8 cellular contexts compared by ENCODE assay signal in the genomic region with DNA sequence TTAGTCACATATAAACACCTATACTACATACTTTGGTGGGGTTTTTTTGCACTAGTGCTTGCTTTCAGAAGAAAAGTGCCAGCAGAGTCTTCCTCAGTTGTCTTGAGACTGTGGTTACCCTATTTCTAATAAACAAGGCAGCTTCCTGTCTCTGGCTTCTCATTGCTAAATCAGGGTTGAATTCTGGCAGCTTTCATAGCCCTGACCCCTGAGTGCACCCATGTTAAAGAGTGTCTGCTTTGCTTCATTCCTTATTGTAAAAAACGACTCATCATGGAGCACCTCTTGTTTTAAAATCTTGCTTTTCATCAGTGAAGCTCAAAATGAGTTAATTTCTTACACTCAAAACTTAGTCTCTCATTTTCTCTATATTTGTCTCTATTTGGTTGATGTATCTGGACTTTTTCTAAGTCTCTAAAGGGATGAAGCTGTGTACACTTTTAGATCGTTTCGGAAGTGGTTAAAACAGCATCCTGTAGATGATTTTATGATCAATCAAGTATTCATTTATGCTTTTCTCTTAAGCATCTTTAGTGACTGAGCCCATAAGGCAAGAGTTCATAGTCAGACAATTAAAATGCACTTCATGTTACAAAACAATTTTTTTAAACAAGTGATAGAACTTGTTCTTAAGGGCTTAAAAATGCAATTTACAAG.
DNase-seq lines count a peak whose midpoint lies in the region; ATAC-seq and TF ChIP-seq lines count a peak whose summit lies in the region.

No MANE protein-coding gene starts in this region.

- POLR2A ChIA-PET in activated naive CD8-positive, alpha-beta T cell treated with anti-CD3 and anti-CD28 coated beads, Interleukin-2, amount 10 ng/mL, durations not matched to agents 7 days and 5 days (lab: Charles Lee): interaction anchor here (0.6 to 2.8 kb wide), 8 partner anchors 8 to 226 kb away, joined by 3 to 33 read pairs (median 4); a partner anchor contains a TSS

- H3K27ac Mint-ChIP-seq in activated naive CD8-positive, alpha-beta T cell treated with anti-CD3 and anti-CD28 coated beads, Interleukin-2, amount 10 ng/mL, durations not matched to agents 7 days and 5 days: peak overlapping the region; percentile 86

- H3K4me3 ChIP-seq in AG10803 (ENCODE audit: low read length): no peak overlapping the region
- peak overlapping the region in 1 of 2 donors; percentile 47 for H3K4me3 ChIP-seq in muscle layer of colon (ENCODE audit: low read depth in 1 of 2, low read length in 2 of 2)

- peaks cover 6% of the 10 kb centered on the region for H3K9me3 Mint-ChIP-seq in activated naive CD8-positive, alpha-beta T cell treated with anti-CD3 and anti-CD28 coated beads, Interleukin-2, amount 10 ng/mL, durations not matched to agents 7 days and 5 days

- H3K27me3 Mint-ChIP-seq in activated naive CD8-positive, alpha-beta T cell treated with anti-CD3 and anti-CD28 coated beads, Interleukin-2, amount 10 ng/mL, durations not matched to agents 7 days and 5 days: no peaks in the 10 kb centered on the region

- no peak for TF ChIP-seq POLR2A in erythroblast (IDR thresholded peaks at IDR 0.05; ENCODE audit: low read length)

- H3K4me3 Mint-ChIP-seq in activated naive CD8-positive, alpha-beta T cell treated with anti-CD3 and anti-CD28 coated beads, Interleukin-2, amount 10 ng/mL, durations not matched to agents 7 days and 5 days: peak overlapping the region; percentile 74

- no peaks in the 10 kb centered on the region for H3K27me3 ChIP-seq in muscle layer of colon (ENCODE audit: control insufficient read depth in 1 of 2, insufficient read depth in 2 of 2, low read length in 2 of 2)

- peak; percentile 71 for ATAC-seq in GM19023 (IDR thresholded peaks at IDR 0.05; ENCODE audit: unreplicated experiment)
- ATAC-seq in HG03139 (IDR thresholded peaks at IDR 0.05; ENCODE audit: unreplicated experiment): peak; percentile 82
- peak; percentile 86 for ATAC-seq in activated naive CD8-positive, alpha-beta T cell treated with anti-CD3 and anti-CD28 coated beads, Interleukin-2, amount 10 ng/mL, durations not matched to agents 7 days and 5 days (ENCODE audit: low read depth)

- peaks cover 54% of the 10 kb centered on the region for H3K4me1 Mint-ChIP-seq in activated naive CD8-positive, alpha-beta T cell treated with anti-CD3 and anti-CD28 coated beads, Interleukin-2, amount 10 ng/mL, durations not matched to agents 7 days and 5 days

- H3K36me3 ChIP-seq in muscle layer of colon (ENCODE audit: insufficient read depth, low read length): no peaks in the 10 kb centered on the region

- no peak overlapping the region for H3K27ac ChIP-seq in muscle layer of colon (ENCODE audit: low read depth, low read length)

- H3K36me3 Mint-ChIP-seq in activated naive CD8-positive, alpha-beta T cell treated with anti-CD3 and anti-CD28 coated beads, Interleukin-2, amount 10 ng/mL, durations not matched to agents 7 days and 5 days: peaks cover 30% of the 10 kb centered on the region

- peaks cover 44% of the 10 kb centered on the region for H3K4me1 ChIP-seq in muscle layer of colon (ENCODE audit: insufficient read depth, low read length)

- no peak for TF ChIP-seq CTCF in AG10803 (conservative IDR thresholded peaks at IDR 0.05; ENCODE audit: low read length)

- peak overlapping the region; percentile 27 for H3K9ac ChIP-seq in muscle layer of colon (ENCODE audit: low read length)

- no peaks in the 10 kb centered on the region for H3K9me3 ChIP-seq in muscle layer of colon (ENCODE audit: low read length)

- peak; percentile 74 for DNase-seq in AG10803 (ENCODE audit: low read depth)
- no peak for DNase-seq in activated naive CD8-positive, alpha-beta T cell treated with anti-CD3 and anti-CD28 coated beads, Interleukin-2, amount 10 ng/mL, durations not matched to agents 7 days and 5 days
- no peak for DNase-seq in erythroblast (lab: John Stamatoyannopoulos, UW)
- DNase-seq in DMS53 treated with DMSO at 0.1 percent for 48 hours (lab: John Stamatoyannopoulos, UW; ENCODE audit: unreplicated experiment): no peak
- no peak for DNase-seq in NCI-H1694 (lab: John Stamatoyannopoulos, UW)
